ENCODE assay signal across 11 cellular contexts in the genomic region with DNA sequence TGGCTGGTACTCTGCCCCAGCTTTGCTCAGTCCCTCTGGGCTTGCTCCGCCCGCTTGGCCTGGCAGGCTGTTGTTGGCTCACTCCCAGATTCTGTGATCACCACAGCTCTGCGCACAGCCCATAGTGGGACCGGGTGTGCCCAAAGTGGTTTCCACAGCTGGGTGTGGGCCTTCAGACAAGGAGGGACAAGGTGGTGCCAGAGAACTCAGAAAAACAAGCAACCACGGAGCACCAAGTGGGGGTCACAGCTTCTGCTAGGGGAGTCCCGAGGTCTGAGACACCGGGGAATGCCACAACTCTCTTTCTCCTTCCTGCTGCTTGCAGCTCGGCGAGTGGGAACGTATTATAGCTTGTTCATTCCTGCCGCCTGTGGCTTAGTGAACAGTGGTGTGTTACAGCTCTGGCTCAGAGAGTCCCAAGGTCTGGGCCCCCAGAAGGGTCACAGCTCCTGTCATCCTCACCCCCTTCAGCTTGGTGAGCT. TPM values are rescaled to one million over a fixed set of nuclear protein-coding genes. Genes with fewer than 3 reads are reported as not detected.
A peak's percentile ranks its signal among the peaks of the same experiment; 100 is the strongest.
DNase-seq lines count a peak whose midpoint lies in the region; ATAC-seq and TF ChIP-seq lines count a peak whose summit lies in the region.
"Had no signal": no experiment of that assay in that cellular context is flagged by ENCODE, and none has a peak within 500 bp of the region (broad histone marks: within the 10 kb centered on the region; RNA-seq: fewer than 3 reads in every experiment).

No MANE protein-coding gene starts in this region.

- CTCF ChIA-PET in SK-N-SH (lab: Yijun Ruan, JAX): no interaction called here

- peaks cover 23% of the 10 kb centered on the region for H3K36me3 ChIP-seq in SU-DHL-6 (ENCODE audit: low read length)
- no peaks in the 10 kb centered on the region for H3K36me3 ChIP-seq in left lung
- H3K36me3 ChIP-seq in SK-N-SH (replicated peaks in 1 of 2; ENCODE audit: control insufficient read depth in 1 of 2, insufficient read depth in 2 of 2, low read length in 1 of 2): no peaks in the 10 kb centered on the region
- H3K36me3 ChIP-seq: BLaER1 had no signal

- H3K36me3 Mint-ChIP-seq in nephron progenitor cell (ENCODE audit: low read depth): no peaks in the 10 kb centered on the region

- H4K20me1 ChIP-seq in SU-DHL-6 (ENCODE audit: low read depth, low read length) (no peaks in the 10 kb centered on the region), SK-N-SH (ENCODE audit: insufficient read depth) (no peaks in the 10 kb centered on the region)
- H4K20me1 ChIP-seq: BLaER1 had no signal

- intact Hi-C loops in left lung (cut with DNase I): no loop called here

- TF ChIP-seq CTCF in SU-DHL-6 (IDR thresholded peaks at IDR 0.05; ENCODE audit: insufficient read depth, low read length, poor library complexity, severe bottlenecking): no peak
- no peak for TF ChIP-seq CTCF in left lung (IDR thresholded peaks at IDR 0.05)
- TF ChIP-seq CTCF in SK-N-SH (IDR thresholded peaks at IDR 0.05): no peak
- no peak for TF ChIP-seq CTCF in nephron progenitor cell (IDR thresholded peaks at IDR 0.05)

- H3K9ac ChIP-seq in SU-DHL-6 (ENCODE audit: low read length): peak overlapping the region; percentile 54
- H3K9ac ChIP-seq in SK-N-SH: no peak overlapping the region
- H3K9ac ChIP-seq: BLaER1 had no signal

- no peak for TF ChIP-seq EP300 in SK-N-SH (IDR thresholded peaks at IDR 0.05; ENCODE audit: borderline replicate concordance in 1 of 2, low read depth in 1 of 2, low read length in 1 of 2)

- peaks cover 54% of the 10 kb centered on the region for H3F3A ChIP-seq in SU-DHL-6 (ENCODE audit: insufficient read depth)
- no peaks in the 10 kb centered on the region for H3F3A ChIP-seq in SK-N-SH (replicated peaks; ENCODE audit: insufficient read depth)

- H3K27ac Mint-ChIP-seq in nephron progenitor cell: no peak overlapping the region

- peaks cover 0 to 61% of the 10 kb centered on the region in 2 donors for H3K4me1 ChIP-seq in left lung
- H3K4me1 ChIP-seq in SK-N-SH (ENCODE audit: control insufficient read depth in 1 of 2, insufficient read depth in 2 of 2, low read depth in 1 of 2, low read length in 1 of 2): no peaks in the 10 kb centered on the region; a peak in 1 of 4 replicates
- H3K4me1 ChIP-seq: BLaER1 had no signal

- peak overlapping the region; percentile 89 for H3K27ac ChIP-seq in SU-DHL-6 (ENCODE audit: low read depth, low read length)
- H3K27ac ChIP-seq in left lung: peak overlapping the region in 1 of 2 donors; percentile 73
- H3K27ac ChIP-seq in SK-N-SH (ENCODE audit: low read depth in 2 of 2, low read length in 1 of 2): no peak overlapping the region
- H3K27ac ChIP-seq: BLaER1 had no signal

- H3K9me3 Mint-ChIP-seq in nephron progenitor cell: no peaks in the 10 kb centered on the region
- H3K9me3 Mint-ChIP-seq: central memory CD8-positive, alpha-beta T cell had no signal

- H3K79me2 ChIP-seq in SU-DHL-6 (ENCODE audit: insufficient read depth, low read length): peaks cover 43% of the 10 kb centered on the region
- no peaks in the 10 kb centered on the region for H3K79me2 ChIP-seq in SK-N-SH (ENCODE audit: insufficient read depth)

- peak overlapping the region; percentile 38 for H2AFZ ChIP-seq in SU-DHL-6 (ENCODE audit: low read depth, low read length, severe bottlenecking)
- H2AFZ ChIP-seq in SK-N-SH (ENCODE audit: low read depth): no peak overlapping the region

- DNase-seq in stimulated activated CD8-positive, alpha-beta memory T cell treated with anti-CD3 and anti-CD28 coated beads, Interleukin-12 subunit alpha, Interleukin-12 subunit beta, amount 100 ng/mL, for 4 hours (ENCODE audit: low read depth): peak; percentile 10
- DNase-seq in stimulated activated CD8-positive, alpha-beta memory T cell treated with anti-CD3 and anti-CD28 coated beads, Interleukin-4, amount 100 ng/mL, for 48 hours: no peak
- peak; percentile 83 to 87 for DNase-seq in left lung
- DNase-seq in SK-N-SH: no peak
- no peak for DNase-seq in activated effector memory CD4-positive, alpha-beta T cell treated with Interleukin-2 at 50 U/mL for 16 hours
- no peak for DNase-seq in nephron progenitor cell
- DNase-seq: NCI-H345 had no signal

- peak overlapping the region; percentile 100 for H3K4me2 ChIP-seq in SU-DHL-6 (ENCODE audit: low read depth, low read length, poor library complexity, severe bottlenecking)
- no peak overlapping the region for H3K4me2 ChIP-seq in SK-N-SH
- H3K4me2 ChIP-seq: BLaER1 had no signal

- 66% methylated on average over 10 of the region's 11 CpGs for WGBS in SK-N-SH (ENCODE audit: low lambda C conversion rate)

- H3K9me2 ChIP-seq in SU-DHL-6 (replicated peaks; ENCODE audit: insufficient read depth, low read length) (no peaks in the 10 kb centered on the region), SK-N-SH (no peaks in the 10 kb centered on the region)

- H3K4me3 ChIP-seq in SU-DHL-6 (ENCODE audit: insufficient read depth, low read length, poor library complexity, severe bottlenecking) (peak overlapping the region; percentile 49), left lung (no peak overlapping the region), SK-N-SH (ENCODE audit: low read depth in 2 of 2, low read length in 1 of 2) (no peak overlapping the region)
- H3K4me3 ChIP-seq: BLaER1 had no signal

- no peaks in the 10 kb centered on the region for H3K4me1 Mint-ChIP-seq in nephron progenitor cell
- H3K4me1 Mint-ChIP-seq: central memory CD8-positive, alpha-beta T cell had no signal

- no peaks in the 10 kb centered on the region for H3K9me3 ChIP-seq in SU-DHL-6 (ENCODE audit: insufficient read depth, low read length)
- H3K9me3 ChIP-seq in left lung: no peaks in the 10 kb centered on the region
- no peaks in the 10 kb centered on the region for H3K9me3 ChIP-seq in SK-N-SH
- H3K9me3 ChIP-seq: BLaER1 had no signal

- TF ChIP-seq RAD21 in SK-N-SH (IDR thresholded peaks at IDR 0.05; ENCODE audit: low read length): no peak

- ATAC-seq in left lung (peak; percentile 89), GM19455 (IDR thresholded peaks at IDR 0.05; ENCODE audit: unreplicated experiment) (no peak)

- H3K27me3 ChIP-seq in SU-DHL-6 (ENCODE audit: low read length) (no peaks in the 10 kb centered on the region), left lung (no peaks in the 10 kb centered on the region), SK-N-SH (ENCODE audit: insufficient read depth) (no peaks in the 10 kb centered on the region)
- H3K27me3 ChIP-seq: BLaER1 had no signal

- no peak overlapping the region for H3K4me3 Mint-ChIP-seq in nephron progenitor cell
- H3K4me3 Mint-ChIP-seq: central memory CD8-positive, alpha-beta T cell had no signal

- POLR2A ChIA-PET in SK-N-SH (lab: Yijun Ruan, JAX): no interaction called here

- H3K27me3 Mint-ChIP-seq in nephron progenitor cell (ENCODE audit: low read depth, poor library complexity): peaks cover 3% of the 10 kb centered on the region

TF ChIP-seq in SK-N-SH, 30 proteins besides CTCF, POLR2A, EP300 and RAD21 (continues in another document):
- TF ChIP-seq FOXM1 (IDR thresholded peaks at IDR 0.05; ENCODE audit: low read depth) (no peak), SMC3 (IDR thresholded peaks at IDR 0.05; ENCODE audit: low read depth, low read length) (no peak), TCF12 (IDR thresholded peaks at IDR 0.05) (no peak), RCOR1 (IDR thresholded peaks at IDR 0.05; ENCODE audit: low read length) (no peak), FOXJ3 (CRISPR knock-in tag; IDR thresholded peaks at IDR 0.05) (no peak), RFX5 (IDR thresholded peaks at IDR 0.05; ENCODE audit: low read length) (no peak), RXRA (IDR thresholded peaks at IDR 0.05; ENCODE audit: borderline replicate concordance, low read depth) (no peak), JUND (IDR thresholded peaks at IDR 0.05) (no peak)
- TF ChIP-seq, protein P1, sequence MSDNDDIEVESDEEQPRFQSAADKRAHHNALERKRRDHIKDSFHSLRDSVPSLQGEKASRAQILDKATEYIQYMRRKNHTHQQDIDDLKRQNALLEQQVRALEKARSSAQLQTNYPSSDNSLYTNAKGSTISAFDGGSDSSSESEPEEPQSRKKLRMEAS (IDR thresholded peaks at IDR 0.05; ENCODE audit: low read depth): no peak
- TF ChIP-seq, protein P2, sequence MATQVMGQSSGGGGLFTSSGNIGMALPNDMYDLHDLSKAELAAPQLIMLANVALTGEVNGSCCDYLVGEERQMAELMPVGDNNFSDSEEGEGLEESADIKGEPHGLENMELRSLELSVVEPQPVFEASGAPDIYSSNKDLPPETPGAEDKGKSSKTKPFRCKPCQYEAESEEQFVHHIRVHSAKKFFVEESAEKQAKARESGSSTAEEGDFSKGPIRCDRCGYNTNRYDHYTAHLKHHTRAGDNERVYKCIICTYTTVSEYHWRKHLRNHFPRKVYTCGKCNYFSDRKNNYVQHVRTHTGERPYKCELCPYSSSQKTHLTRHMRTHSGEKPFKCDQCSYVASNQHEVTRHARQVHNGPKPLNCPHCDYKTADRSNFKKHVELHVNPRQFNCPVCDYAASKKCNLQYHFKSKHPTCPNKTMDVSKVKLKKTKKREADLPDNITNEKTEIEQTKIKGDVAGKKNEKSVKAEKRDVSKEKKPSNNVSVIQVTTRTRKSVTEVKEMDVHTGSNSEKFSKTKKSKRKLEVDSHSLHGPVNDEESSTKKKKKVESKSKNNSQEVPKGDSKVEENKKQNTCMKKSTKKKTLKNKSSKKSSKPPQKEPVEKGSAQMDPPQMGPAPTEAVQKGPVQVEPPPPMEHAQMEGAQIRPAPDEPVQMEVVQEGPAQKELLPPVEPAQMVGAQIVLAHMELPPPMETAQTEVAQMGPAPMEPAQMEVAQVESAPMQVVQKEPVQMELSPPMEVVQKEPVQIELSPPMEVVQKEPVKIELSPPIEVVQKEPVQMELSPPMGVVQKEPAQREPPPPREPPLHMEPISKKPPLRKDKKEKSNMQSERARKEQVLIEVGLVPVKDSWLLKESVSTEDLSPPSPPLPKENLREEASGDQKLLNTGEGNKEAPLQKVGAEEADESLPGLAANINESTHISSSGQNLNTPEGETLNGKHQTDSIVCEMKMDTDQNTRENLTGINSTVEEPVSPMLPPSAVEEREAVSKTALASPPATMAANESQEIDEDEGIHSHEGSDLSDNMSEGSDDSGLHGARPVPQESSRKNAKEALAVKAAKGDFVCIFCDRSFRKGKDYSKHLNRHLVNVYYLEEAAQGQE (IDR thresholded peaks at IDR 0.05; ENCODE audit: low read depth, low read length): no peak
- TF ChIP-seq, protein P3, sequence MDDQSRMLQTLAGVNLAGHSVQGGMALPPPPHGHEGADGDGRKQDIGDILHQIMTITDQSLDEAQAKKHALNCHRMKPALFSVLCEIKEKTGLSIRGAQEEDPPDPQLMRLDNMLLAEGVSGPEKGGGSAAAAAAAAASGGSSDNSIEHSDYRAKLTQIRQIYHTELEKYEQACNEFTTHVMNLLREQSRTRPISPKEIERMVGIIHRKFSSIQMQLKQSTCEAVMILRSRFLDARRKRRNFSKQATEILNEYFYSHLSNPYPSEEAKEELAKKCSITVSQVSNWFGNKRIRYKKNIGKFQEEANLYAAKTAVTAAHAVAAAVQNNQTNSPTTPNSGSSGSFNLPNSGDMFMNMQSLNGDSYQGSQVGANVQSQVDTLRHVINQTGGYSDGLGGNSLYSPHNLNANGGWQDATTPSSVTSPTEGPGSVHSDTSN (IDR thresholded peaks at IDR 0.05): no peak

RNA-seq across cellular contexts. Expression of gene KYNU, which starts 9.1 kb away (rescaled TPM):
- 10 to 100 TPM in 1 of 2 donors, 1 to 10 TPM in 1; 7.1 to 29.7 TPM for total RNA-seq in left lung
- not detected in 2 replicates for polyA plus RNA-seq in SK-N-SH (2012; rRNA removed)
- polyA plus RNA-seq in SK-N-SH (2012; cell fraction: cytosol; rRNA removed): not detected in 2 replicates
- not detected in 2 replicates for polyA plus RNA-seq in SK-N-SH (2012; cell fraction: nucleus; rRNA removed)

Comparison
In these comparisons a context has a peak if more than half of its experiments do, and no peak if none do; other contexts are left out.
1. DNase-seq: peak in stimulated activated CD8-positive, alpha-beta memory T cell treated with anti-CD3 and anti-CD28 coated beads, Interleukin-12 subunit alpha, Interleukin-12 subunit beta, amount 100 ng/mL, for 4 hours (single experiment) and left lung (2 of 2); none in stimulated activated CD8-positive, alpha-beta memory T cell treated with anti-CD3 and anti-CD28 coated beads, Interleukin-4, amount 100 ng/mL, for 48 hours (single experiment), SK-N-SH (single experiment), activated effector memory CD4-positive, alpha-beta T cell treated with Interleukin-2 at 50 U/mL for 16 hours (single experiment) and nephron progenitor cell (single experiment).